ENCODE assay signal across 11 cellular contexts in the genomic region with DNA sequence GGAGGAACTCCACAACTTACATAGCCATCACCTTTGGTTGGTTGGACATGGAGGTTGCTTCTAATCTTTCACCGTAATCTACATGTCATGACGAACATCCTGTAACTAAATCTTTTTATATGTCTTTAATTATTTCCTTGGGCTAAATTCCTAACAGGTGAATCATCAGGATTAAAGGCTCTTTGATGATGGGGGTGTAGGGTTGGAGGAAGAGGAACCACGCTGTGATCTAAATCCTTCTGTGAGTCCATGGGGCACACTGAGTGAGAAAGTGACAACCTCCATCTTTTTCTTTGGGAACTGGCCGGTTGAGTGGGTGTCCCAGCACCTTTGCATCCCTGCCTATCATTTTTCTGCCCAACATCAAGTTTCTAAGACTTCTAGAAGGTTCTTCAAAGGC. TPM values are rescaled to one million over a fixed set of nuclear protein-coding genes. Genes with fewer than 3 reads are reported as not detected.
DNase-seq lines count a peak whose midpoint lies in the region; ATAC-seq, FAIRE-seq and TF ChIP-seq lines count a peak whose summit lies in the region.
"Had no signal": no experiment of that assay in that cellular context is flagged by ENCODE, and none has a peak within 500 bp of the region (broad histone marks: within the 10 kb centered on the region; RNA-seq: fewer than 3 reads in every experiment).

No MANE protein-coding gene starts in this region.

- H3K27ac ChIP-seq in A549 (peak overlapping the region; percentile 87 to 94), HUES48 (ENCODE audit: low read depth, low read length) (peak overlapping the region; percentile 63), brain microvascular endothelial cell (peak overlapping the region; percentile 40)
- H3K27ac ChIP-seq: prostate gland, thyroid gland had no signal

- peak; percentile 32 for FAIRE-seq in A549 (lab: Jason Lieb, UNC)

- ATAC-seq in A549 (0 out of 6 replicates have a peak, but pooled peaks of 1 of the 2 experiments have one; percentile 3), HG03432 (IDR thresholded peaks at IDR 0.05; ENCODE audit: unreplicated experiment) (no peak), GM19467 (IDR thresholded peaks at IDR 0.05; ENCODE audit: unreplicated experiment) (no peak)

- H3K4me3 ChIP-seq in A549 (no peak overlapping the region), HUES48 (ENCODE audit: low read depth, low read length) (no peak overlapping the region), brain microvascular endothelial cell (ENCODE audit: low read depth, low read length) (no peak overlapping the region)
- H3K4me3 ChIP-seq: prostate gland, thyroid gland had no signal

- TF ChIP-seq POLR2A in A549 (IDR thresholded peaks at IDR 0.05; ENCODE audit: low read length), result no peak

- H3K4me2 ChIP-seq in A549, result peak overlapping the region; percentile 64

- TF ChIP-seq CTCF in A549 (IDR thresholded peaks at IDR 0.05), result no peak
- TF ChIP-seq CTCF in brain microvascular endothelial cell (IDR thresholded peaks at IDR 0.05; ENCODE audit: low read depth, low read length, missing control alignments), result no peak
- no peak for TF ChIP-seq CTCF in GM10248 (IDR thresholded peaks at IDR 0.05; ENCODE audit: control extremely low read depth, extremely low read depth, low read depth, missing control alignments)

- CTCF ChIA-PET in A549 (lab: Yijun Ruan, JAX), result interaction anchor here (0.6 kb wide), 1 partner anchor 1187 kb away, joined by 4 read pairs; no protein-coding TSS in a partner anchor
- CTCF ChIA-PET in GM10248 (lab: Yijun Ruan, JAX), result interaction anchor here (1.2 kb wide), 1 partner anchor 72 kb away, joined by 3 read pairs; no protein-coding TSS in a partner anchor

- peaks cover 5% of the 10 kb centered on the region; the same call in 2 of the 3 replicates for H3K9me3 ChIP-seq in A549
- H3K9me3 ChIP-seq in HUES48 (ENCODE audit: control insufficient read depth, insufficient read depth, low read length), result no peaks in the 10 kb centered on the region
- H3K9me3 ChIP-seq: prostate gland, thyroid gland had no signal

- POLR2A ChIA-PET in A549 (lab: Yijun Ruan, JAX) (no interaction called here), GM10248 (lab: Yijun Ruan, JAX) (no interaction called here)

- H3K27me3 ChIP-seq in HUES48 (ENCODE audit: control insufficient read depth, insufficient read depth, low read length) (no peaks in the 10 kb centered on the region), brain microvascular endothelial cell (replicated peaks) (no peaks in the 10 kb centered on the region)
- H3K27me3 ChIP-seq: thyroid gland had no signal

- in situ Hi-C loops in brain microvascular endothelial cell (cut with HindIII; ENCODE audit: low pct_ligation_motif_present, low sequenced_read_pairs) (no loop called here), G401 (cut with HindIII; ENCODE audit: low sequenced_read_pairs) (no loop called here)

- H3K4me1 ChIP-seq in A549 (peaks cover 62% of the 10 kb centered on the region), HUES48 (ENCODE audit: control insufficient read depth, insufficient read depth, low read length) (peaks cover 17% of the 10 kb centered on the region)

- 0 out of 5 replicates have a peak, but pooled peaks of 1 of the 2 experiments have one; percentile 13 for TF ChIP-seq RAD21 in A549 (conservative IDR thresholded peaks at IDR 0.05 in 1 of 2, IDR thresholded peaks at IDR 0.05 in 1 of 2)

- WGBS in A549 (ENCODE audit: missing lambda C conversion rate), result 28% methylated on average over 4 of the region's 4 CpGs

- H3K36me3 ChIP-seq in HUES48 (ENCODE audit: control insufficient read depth, insufficient read depth, low read length) (no peaks in the 10 kb centered on the region), brain microvascular endothelial cell (replicated peaks) (no peaks in the 10 kb centered on the region)
- H3K36me3 ChIP-seq: prostate gland, thyroid gland had no signal

- H3K9ac ChIP-seq in HUES48 (ENCODE audit: low read depth, low read length), result no peak overlapping the region

- peak; percentile 73 to 88; a peak in 3 of 5 replicates for TF ChIP-seq EP300 in A549 (IDR thresholded peaks at IDR 0.05)

- DNase-seq in A549 (ENCODE audit: low read depth in 1 of 2, low spot score in 1 of 2), result peak; percentile 49 to 91
- no peak for DNase-seq in brain microvascular endothelial cell
- peak; percentile 82 for DNase-seq in iris pigment epithelial cell (ENCODE audit: low read depth)
- DNase-seq in G401 (ENCODE audit: low spot score), result no peak
- no peak for DNase-seq in GM10248 (ENCODE audit: extremely low spot score)
- DNase-seq: NCI-H146, thyroid gland had no signal

TF ChIP-seq in A549, 52 proteins besides CTCF, POLR2A, EP300 and RAD21:
- TF ChIP-seq, protein P1, sequence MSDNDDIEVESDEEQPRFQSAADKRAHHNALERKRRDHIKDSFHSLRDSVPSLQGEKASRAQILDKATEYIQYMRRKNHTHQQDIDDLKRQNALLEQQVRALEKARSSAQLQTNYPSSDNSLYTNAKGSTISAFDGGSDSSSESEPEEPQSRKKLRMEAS (IDR thresholded peaks at IDR 0.05), result peak; percentile 66
- 0 out of 4 replicates have a peak, but pooled peaks of 1 of the 2 experiments have one; percentile 15 for TF ChIP-seq CEBPB (IDR thresholded peaks at IDR 0.05)
- TF ChIP-seq EHF (CRISPR knock-in tag; IDR thresholded peaks at IDR 0.05), result no peak; the same call in 1 of the 2 replicates
- TF ChIP-seq POLR2AphosphoS2 (conservative IDR thresholded peaks at IDR 0.05; ENCODE audit: low read length), result no peak
- TF ChIP-seq HOXB5 (CRISPR knock-in tag; IDR thresholded peaks at IDR 0.05), result 0 out of 2 replicates have a peak, but pooled peaks have one; percentile 18
- peak; percentile 33 to 69; a peak in 3 of 5 replicates for TF ChIP-seq JUN (IDR thresholded peaks at IDR 0.05)
- TF ChIP-seq JUNB (IDR thresholded peaks at IDR 0.05), result peak; percentile 63; the same call in 1 of the 2 replicates
- no peak for TF ChIP-seq NR3C1 (IDR thresholded peaks at IDR 0.05)
- TF ChIP-seq, protein P2, sequence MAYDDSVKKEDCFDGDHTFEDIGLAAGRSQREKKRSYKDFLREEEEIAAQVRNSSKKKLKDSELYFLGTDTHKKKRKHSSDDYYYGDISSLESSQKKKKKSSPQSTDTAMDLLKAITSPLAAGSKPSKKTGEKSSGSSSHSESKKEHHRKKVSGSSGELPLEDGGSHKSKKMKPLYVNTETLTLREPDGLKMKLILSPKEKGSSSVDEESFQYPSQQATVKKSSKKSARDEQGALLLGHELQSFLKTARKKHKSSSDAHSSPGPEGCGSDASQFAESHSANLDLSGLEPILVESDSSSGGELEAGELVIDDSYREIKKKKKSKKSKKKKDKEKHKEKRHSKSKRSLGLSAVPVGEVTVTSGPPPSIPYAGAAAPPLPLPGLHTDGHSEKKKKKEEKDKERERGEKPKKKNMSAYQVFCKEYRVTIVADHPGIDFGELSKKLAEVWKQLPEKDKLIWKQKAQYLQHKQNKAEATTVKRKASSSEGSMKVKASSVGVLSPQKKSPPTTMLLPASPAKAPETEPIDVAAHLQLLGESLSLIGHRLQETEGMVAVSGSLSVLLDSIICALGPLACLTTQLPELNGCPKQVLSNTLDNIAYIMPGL (CRISPR knock-in tag; IDR thresholded peaks at IDR 0.05; ENCODE audit: borderline replicate concordance), result no peak
- TF ChIP-seq, protein P3, sequence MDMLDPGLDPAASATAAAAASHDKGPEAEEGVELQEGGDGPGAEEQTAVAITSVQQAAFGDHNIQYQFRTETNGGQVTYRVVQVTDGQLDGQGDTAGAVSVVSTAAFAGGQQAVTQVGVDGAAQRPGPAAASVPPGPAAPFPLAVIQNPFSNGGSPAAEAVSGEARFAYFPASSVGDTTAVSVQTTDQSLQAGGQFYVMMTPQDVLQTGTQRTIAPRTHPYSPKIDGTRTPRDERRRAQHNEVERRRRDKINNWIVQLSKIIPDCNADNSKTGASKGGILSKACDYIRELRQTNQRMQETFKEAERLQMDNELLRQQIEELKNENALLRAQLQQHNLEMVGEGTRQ (IDR thresholded peaks at IDR 0.05), result no peak
- no peak for TF ChIP-seq CHD2 (IDR thresholded peaks at IDR 0.05; ENCODE audit: low read length, partially characterized antibody)
- no peak for TF ChIP-seq KDM1A (IDR thresholded peaks at IDR 0.05; ENCODE audit: low read depth)
- TF ChIP-seq GATA3 (IDR thresholded peaks at IDR 0.05; ENCODE audit: borderline replicate concordance), result peak; percentile 97
- TF ChIP-seq, protein P4, sequence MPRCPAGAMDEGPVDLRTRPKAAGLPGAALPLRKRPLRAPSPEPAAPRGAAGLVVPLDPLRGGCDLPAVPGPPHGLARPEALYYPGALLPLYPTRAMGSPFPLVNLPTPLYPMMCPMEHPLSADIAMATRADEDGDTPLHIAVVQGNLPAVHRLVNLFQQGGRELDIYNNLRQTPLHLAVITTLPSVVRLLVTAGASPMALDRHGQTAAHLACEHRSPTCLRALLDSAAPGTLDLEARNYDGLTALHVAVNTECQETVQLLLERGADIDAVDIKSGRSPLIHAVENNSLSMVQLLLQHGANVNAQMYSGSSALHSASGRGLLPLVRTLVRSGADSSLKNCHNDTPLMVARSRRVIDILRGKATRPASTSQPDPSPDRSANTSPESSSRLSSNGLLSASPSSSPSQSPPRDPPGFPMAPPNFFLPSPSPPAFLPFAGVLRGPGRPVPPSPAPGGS (IDR thresholded peaks at IDR 0.05), result no peak
- TF ChIP-seq RFX5 (IDR thresholded peaks at IDR 0.05), result no peak
- no peak for TF ChIP-seq CBX8 (IDR thresholded peaks at IDR 0.05)
- no peak for TF ChIP-seq ZC3H11A (IDR thresholded peaks at IDR 0.05)
- TF ChIP-seq, protein P5, sequence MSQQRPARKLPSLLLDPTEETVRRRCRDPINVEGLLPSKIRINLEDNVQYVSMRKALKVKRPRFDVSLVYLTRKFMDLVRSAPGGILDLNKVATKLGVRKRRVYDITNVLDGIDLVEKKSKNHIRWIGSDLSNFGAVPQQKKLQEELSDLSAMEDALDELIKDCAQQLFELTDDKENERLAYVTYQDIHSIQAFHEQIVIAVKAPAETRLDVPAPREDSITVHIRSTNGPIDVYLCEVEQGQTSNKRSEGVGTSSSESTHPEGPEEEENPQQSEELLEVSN (IDR thresholded peaks at IDR 0.05; ENCODE audit: borderline replicate concordance, low read depth), result no peak
- peak; percentile 56; the same call in 1 of the 2 replicates for TF ChIP-seq HEYL (CRISPR knock-in tag; IDR thresholded peaks at IDR 0.05)
- no peak for TF ChIP-seq FOSL2 (IDR thresholded peaks at IDR 0.05)
- TF ChIP-seq FOSL2 (CRISPR knock-in tag; IDR thresholded peaks at IDR 0.05), result peak; percentile 93
- TF ChIP-seq PHF8 (IDR thresholded peaks at IDR 0.05; ENCODE audit: borderline replicate concordance, low read depth), result no peak
- no peak for TF ChIP-seq RARB (CRISPR knock-in tag; IDR thresholded peaks at IDR 0.05)

RNA-seq across cellular contexts. Expression of a gene that starts 31.1 kb away (rescaled TPM):
- 2.8 and 6.7 TPM in 2 replicates for polyA plus RNA-seq in A549 (2011; rRNA removed)
- polyA plus RNA-seq in A549 (2012; cell fraction: cytosol; rRNA removed), result 0.50 and 0.57 TPM in 2 replicates
- 0.56 and 0.61 TPM in 2 replicates for polyA plus RNA-seq in A549 (2012; cell fraction: nucleus; rRNA removed)
- polyA plus RNA-seq in A549 (2017; fragmentation: RNase III; extraction: RNeasy Plus Mini Kit Qiagen cat#74134 plus additional on column Dnase treatment), result 1.4 to 2.9 TPM (median 2.1 TPM) in 3 replicates
- 2.8 TPM in 2 replicates for polyA minus RNA-seq in A549 (2011; rRNA and poly(A)+ RNA removed)
- total RNA-seq in G401 (2014; rRNA removed; shearing (Covaris generic)), result 0.34 TPM in 1 of 2 replicates, not detected in the other

Comparison
In these comparisons a context has a peak if more than half of its experiments do, and no peak if none do; other contexts are left out.
1. DNase-seq: peak in A549 (2 of 2) and iris pigment epithelial cell (single experiment); none in brain microvascular endothelial cell (single experiment), G401 (single experiment) and GM10248 (single experiment).
2. H3K27ac ChIP-seq: peak in every context shown above with its lines; median percentile 90 in A549; 63 in HUES48; 40 in brain microvascular endothelial cell.